Comparison of ENCODE assay signal across 28 cellular contexts in the genomic region with DNA sequence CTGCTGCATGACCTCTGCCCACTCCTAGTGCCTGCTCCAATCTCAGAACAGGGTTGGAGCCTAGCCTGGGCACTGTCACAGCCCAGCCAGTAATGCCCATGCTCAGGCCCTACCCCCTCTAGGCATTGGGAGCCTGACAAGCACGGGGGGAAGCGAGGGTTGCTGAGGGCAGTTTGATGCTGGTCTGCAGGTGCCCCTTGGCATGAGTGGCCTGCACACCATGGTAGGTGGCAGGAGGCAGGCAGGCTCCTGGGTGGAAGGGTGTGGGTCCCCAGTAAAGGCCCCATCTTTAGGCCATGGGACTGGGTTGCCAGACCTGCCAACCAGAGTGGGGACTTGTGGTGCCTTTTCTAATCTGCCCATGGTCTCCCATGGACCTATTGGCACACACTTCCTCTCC.
DNase-seq lines count a peak whose midpoint lies in the region; ATAC-seq, FAIRE-seq and TF ChIP-seq lines count a peak whose summit lies in the region.
"Had no signal": no experiment of that assay in that cellular context is flagged by ENCODE, and none has a peak within 500 bp of the region (broad histone marks: within the 10 kb centered on the region; RNA-seq: fewer than 3 reads in every experiment).

No MANE protein-coding gene starts in this region.

- no peak overlapping the region for H3K4me3 ChIP-seq in kidney (ENCODE audit: low read length in 2 of 2)
- H3K4me3 ChIP-seq: A549; BLaER1 treated with 17β-estradiol and CSF1 and Interleukin-3, amounts not matched to agents 10 nM and 100 nM; GM12878 had no signal

- H3K27ac ChIP-seq in kidney (ENCODE audit: low read depth in 2 of 2, low read length in 2 of 2) = no peak overlapping the region
- H3K27ac ChIP-seq: 22Rv1; A549; BLaER1 treated with 17β-estradiol and CSF1 and Interleukin-3, amounts not matched to agents 10 nM and 100 nM; C4-2B had no signal

- H3K9me3 Mint-ChIP-seq in type B pancreatic cell = no peaks in the 10 kb centered on the region
- H3K9me3 Mint-ChIP-seq in activated naive CD4-positive, alpha-beta T cell treated with anti-CD3 and anti-CD28 coated beads, Interleukin-2, amount 50 U/mL, for 72 hours = no peaks in the 10 kb centered on the region
- H3K9me3 Mint-ChIP-seq: CD4-positive, alpha-beta T cell; CD8-positive, alpha-beta T cell had no signal

- H3K9ac ChIP-seq in kidney (ENCODE audit: low read length in 2 of 2) = no peak overlapping the region
- H3K9ac ChIP-seq: BLaER1 treated with 17β-estradiol and CSF1 and Interleukin-3, amounts not matched to agents 10 nM and 100 nM had no signal

- H3K36me3 Mint-ChIP-seq in type B pancreatic cell = no peaks in the 10 kb centered on the region
- H3K36me3 Mint-ChIP-seq in activated naive CD4-positive, alpha-beta T cell treated with anti-CD3 and anti-CD28 coated beads, Interleukin-2, amount 50 U/mL, for 72 hours = no peaks in the 10 kb centered on the region
- H3K36me3 Mint-ChIP-seq: CD8-positive, alpha-beta T cell had no signal

- H3K9me3 ChIP-seq in kidney (ENCODE audit: control insufficient read depth in 1 of 2, low read length in 2 of 2) = no peaks in the 10 kb centered on the region
- H3K9me3 ChIP-seq: A549, Caco-2 had no signal

- no peak for FAIRE-seq in kidney (lab: Jason Lieb, UNC)
- no peak for FAIRE-seq in GM19239 (lab: Jason Lieb, UNC)
- FAIRE-seq: A549, GM12878, GM12892, GM18507 had no signal

- H3K4me1 Mint-ChIP-seq in type B pancreatic cell (ENCODE audit: unreplicated experiment) = no peaks in the 10 kb centered on the region
- H3K4me1 Mint-ChIP-seq: B cell had no signal

- no peak for ATAC-seq in activated naive CD4-positive, alpha-beta T cell treated with anti-CD3 and anti-CD28 coated beads, Interleukin-2, amount 50 U/mL, for 72 hours
- ATAC-seq: A549; CD8-positive, alpha-beta T cell; GM12878 had no signal

- no peaks in the 10 kb centered on the region for H3K4me1 ChIP-seq in kidney (ENCODE audit: control insufficient read depth in 1 of 2, insufficient read depth in 1 of 2, low read depth in 1 of 2, low read length in 2 of 2)
- H3K4me1 ChIP-seq: A549; BLaER1 treated with 17β-estradiol and CSF1 and Interleukin-3, amounts not matched to agents 10 nM and 100 nM; Caco-2 had no signal

- peak; percentile 0 for DNase-seq in D341Med (ENCODE audit: low spot score)
- peak; percentile 44 for DNase-seq in kidney
- peak; percentile 65 for DNase-seq in posterior vena cava (ENCODE audit: low spot score)
- DNase-seq in type B pancreatic cell (ENCODE audit: extremely low spot score, unreplicated experiment) = peak; percentile 64
- no peak for DNase-seq in GM19239 (ENCODE audit: insufficient read length, low spot score)
- no peak for DNase-seq in activated naive CD4-positive, alpha-beta T cell treated with anti-CD3 and anti-CD28 coated beads, Interleukin-2, amount 50 U/mL, for 72 hours (ENCODE audit: low spot score in 2 of 2)
- no peak for DNase-seq in SK-N-DZ (ENCODE audit: low spot score)
- no peak for DNase-seq in HT-29 (ENCODE audit: low spot score)
- DNase-seq: AML-193; Caco-2; Calu3; CD4-positive, alpha-beta T cell; CD8-positive, alpha-beta T cell; DMS 273 treated with DMSO at 0.1 percent for 48 hours; DMS153; DMS53; DMS79; DND-41; EL; GDM1 had no signal

- TF ChIP-seq CTCF in kidney (IDR thresholded peaks at IDR 0.05; ENCODE audit: borderline replicate concordance, extremely low read depth, insufficient read depth) (no peak), type B pancreatic cell (conservative IDR thresholded peaks at IDR 0.05) (no peak)

- no peak overlapping the region for H3K4me3 Mint-ChIP-seq in type B pancreatic cell
- H3K4me3 Mint-ChIP-seq: B cell; CD4-positive, alpha-beta T cell; CD8-positive, alpha-beta T cell had no signal

- H3K36me3 ChIP-seq in kidney (ENCODE audit: control insufficient read depth in 1 of 2, insufficient read depth in 2 of 2, low read length in 2 of 2) = no peaks in the 10 kb centered on the region
- H3K36me3 ChIP-seq: BLaER1 treated with 17β-estradiol and CSF1 and Interleukin-3, amounts not matched to agents 10 nM and 100 nM had no signal

- intact Hi-C loops in kidney (cut with DNase I) (no loop called here), posterior vena cava (cut with DNase I) (no loop called here)

- H3K27ac Mint-ChIP-seq in type B pancreatic cell = no peak overlapping the region
- no peak overlapping the region for H3K27ac Mint-ChIP-seq in activated naive CD4-positive, alpha-beta T cell treated with anti-CD3 and anti-CD28 coated beads, Interleukin-2, amount 50 U/mL, for 72 hours
- H3K27ac Mint-ChIP-seq: B cell; CD4-positive, alpha-beta T cell; CD8-positive, alpha-beta T cell had no signal

- no peaks in the 10 kb centered on the region for H3K27me3 Mint-ChIP-seq in type B pancreatic cell
- H3K27me3 Mint-ChIP-seq: B cell; CD4-positive, alpha-beta T cell had no signal

Comparison
In these comparisons a context has a peak if more than half of its experiments do, and no peak if none do; other contexts are left out.
1. DNase-seq: peak in D341Med (single experiment), kidney (single experiment), posterior vena cava (single experiment) and type B pancreatic cell (single experiment); none in GM19239 (single experiment), activated naive CD4-positive, alpha-beta T cell treated with anti-CD3 and anti-CD28 coated beads, Interleukin-2, amount 50 U/mL, for 72 hours (0 of 2), SK-N-DZ (single experiment) and HT-29 (single experiment).